In the genomic region with DNA sequence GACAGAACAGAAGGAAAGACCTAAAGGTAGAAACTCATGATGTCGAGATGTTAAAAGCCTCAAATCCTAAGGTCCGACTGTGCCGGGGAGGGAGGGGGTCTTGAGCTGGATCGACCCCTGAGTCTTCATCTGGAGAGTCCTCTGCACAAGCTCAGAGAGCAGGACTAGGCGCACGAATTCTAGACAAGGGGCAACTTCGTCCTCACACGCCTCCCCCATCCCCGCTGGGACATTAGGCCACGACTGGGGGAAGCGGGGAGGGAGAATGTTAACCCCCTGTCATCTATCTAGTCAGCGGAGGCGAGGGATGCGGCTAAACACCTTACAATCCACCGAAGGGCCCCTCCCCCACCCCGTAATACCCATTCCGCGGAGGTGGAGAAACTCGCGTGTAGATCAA, we compare ENCODE assay signal across 20 cellular contexts.
"Had no signal": no experiment of that assay in that cellular context is flagged by ENCODE, and none has a peak within 500 bp of the region (broad histone marks: within the 10 kb centered on the region; RNA-seq: fewer than 3 reads in every experiment).

No MANE protein-coding gene starts in this region.

- ATAC-seq: activated CD4-positive, CD25-positive, alpha-beta regulatory T cell treated with anti-CD3 and anti-CD28 coated beads, Interleukin-2, amount 50 U/mL, for 24 hours; activated naive CD8-positive, alpha-beta T cell treated with anti-CD3 and anti-CD28 coated beads, Interleukin-2, amount 50 U/mL, for 24 hours; activated T-cell treated with anti-CD3 and anti-CD28 coated beads, Interleukin-2, amount 50 U/mL, for 72 hours; body of pancreas; left ventricle myocardium superior; natural killer cell treated with Interleukin-12 subunit alpha and Interleukin-12 subunit beta and Interleukin-15 and Interleukin-18, amount 100 ng/mL, for 72 hours; T-helper 17 cell; upper lobe of right lung had no signal

- H3K9me3 ChIP-seq: body of pancreas, prostate gland, right atrium auricular region, upper lobe of right lung had no signal

- DNase-seq: activated CD4-positive, alpha-beta memory T cell treated with anti-CD3 and anti-CD28 coated beads, Interleukin-2, amount 10 ng/mL, durations not matched to agents 7 days and 5 days; activated gamma-delta T cell; activated naive CD4-positive, alpha-beta T cell treated with anti-CD3 and anti-CD28 coated beads, Interleukin-2, amount 50 U/mL, for 16 hours; activated naive CD8-positive, alpha-beta T cell treated with anti-CD3 and anti-CD28 coated beads, Interleukin-2, amount 50 U/mL, for 24 hours; activated T-cell treated with anti-CD3 and anti-CD28 coated beads, Interleukin-2, amount 50 U/mL, for 72 hours; anterior cingulate cortex; body of pancreas; mammary epithelial cell; midbrain; stimulated activated CD4-positive, alpha-beta T cell treated with anti-CD3 and anti-CD28 coated beads, Interleukin-4, amount 100 ng/mL, for 24 hours; stimulated activated naive CD4-positive, alpha-beta T cell treated with Interleukin-2 at 50 U/mL for 16 hours; T-helper 17 cell; upper lobe of right lung had no signal

- H3K4me3 Mint-ChIP-seq: activated CD4-positive, alpha-beta memory T cell treated with anti-CD3 and anti-CD28 coated beads, Interleukin-2, amount 10 ng/mL, durations not matched to agents 7 days and 5 days; natural killer cell treated with Interleukin-12 subunit alpha and Interleukin-12 subunit beta and Interleukin-15 and Interleukin-18, amount 100 ng/mL, for 72 hours; T-helper 17 cell had no signal

- H3K27ac ChIP-seq: body of pancreas, cardiac muscle cell, prostate gland, right atrium auricular region, upper lobe of right lung had no signal

- H3K27ac Mint-ChIP-seq: activated CD4-positive, alpha-beta memory T cell treated with anti-CD3 and anti-CD28 coated beads, Interleukin-2, amount 10 ng/mL, durations not matched to agents 7 days and 5 days; activated CD4-positive, alpha-beta T cell treated with anti-CD3 and anti-CD28 coated beads, Interleukin-2, amount 10 ng/mL, durations not matched to agents 24 days and 14 days; activated naive CD8-positive, alpha-beta T cell treated with anti-CD3 and anti-CD28 coated beads, Interleukin-2, amount 50 U/mL, for 24 hours; activated T-cell treated with anti-CD3 and anti-CD28 coated beads, Interleukin-2, amount 50 U/mL, for 72 hours; natural killer cell treated with Interleukin-12 subunit alpha and Interleukin-12 subunit beta and Interleukin-15 and Interleukin-18, amount 100 ng/mL, for 72 hours; T-helper 17 cell had no signal

- H3K9me3 Mint-ChIP-seq: activated CD4-positive, alpha-beta memory T cell treated with anti-CD3 and anti-CD28 coated beads, Interleukin-2, amount 10 ng/mL, durations not matched to agents 7 days and 5 days; activated naive CD8-positive, alpha-beta T cell treated with anti-CD3 and anti-CD28 coated beads, Interleukin-2, amount 50 U/mL, for 24 hours; activated T-cell treated with anti-CD3 and anti-CD28 coated beads, Interleukin-2, amount 50 U/mL, for 72 hours; natural killer cell treated with Interleukin-12 subunit alpha and Interleukin-12 subunit beta and Interleukin-15 and Interleukin-18, amount 100 ng/mL, for 72 hours had no signal

- H3K4me1 ChIP-seq: prostate gland had no signal

- H3K4me3 ChIP-seq: body of pancreas, cardiac muscle cell, prostate gland, right atrium auricular region, upper lobe of right lung had no signal

- H3K36me3 ChIP-seq: cardiac muscle cell, prostate gland, right atrium auricular region, upper lobe of right lung had no signal

- H3K36me3 Mint-ChIP-seq: natural killer cell treated with Interleukin-12 subunit alpha and Interleukin-12 subunit beta and Interleukin-15 and Interleukin-18, amount 100 ng/mL, for 72 hours had no signal
